8 cellular contexts compared by ENCODE assay signal in the genomic region with DNA sequence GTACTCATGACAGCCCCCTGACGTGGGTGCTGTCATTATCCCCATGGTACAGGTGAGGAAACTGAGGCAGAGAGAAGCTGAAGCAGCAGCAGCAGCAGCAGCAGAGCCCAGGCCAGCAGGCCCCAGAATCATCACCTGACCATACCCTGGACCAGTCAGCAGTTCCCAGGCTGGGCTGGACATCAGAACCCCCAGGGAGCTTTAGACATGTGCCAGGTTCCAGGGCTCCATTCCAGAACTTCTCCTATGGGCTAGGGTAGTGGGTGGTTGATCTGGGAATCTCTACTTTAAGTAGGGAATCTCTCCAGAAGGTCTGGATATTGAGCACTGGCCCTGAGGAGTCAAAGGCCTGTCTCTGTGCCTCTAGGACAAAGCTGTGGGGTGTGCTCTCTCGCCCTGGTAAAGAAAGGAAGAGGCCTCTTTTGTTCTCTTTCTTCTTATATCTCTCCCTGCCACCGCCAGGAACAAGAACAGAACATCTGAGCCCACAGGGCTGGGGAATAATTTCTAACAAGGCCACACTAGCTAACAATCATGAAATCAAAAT. TPM values are rescaled to one million over a fixed set of nuclear protein-coding genes. Genes with fewer than 3 reads are reported as not detected.
A peak's percentile ranks its signal among the peaks of the same experiment; 100 is the strongest.
DNase-seq lines count a peak whose midpoint lies in the region; ATAC-seq, FAIRE-seq and TF ChIP-seq lines count a peak whose summit lies in the region.

No MANE protein-coding gene starts in this region.

- H3K4me3 Mint-ChIP-seq in astrocyte (ENCODE audit: unreplicated experiment) = no peak overlapping the region
- H3K4me3 Mint-ChIP-seq in stimulated activated effector memory CD8-positive, alpha-beta T cell treated with anti-CD3 and anti-CD28 coated beads, Interleukin-12 subunit alpha, Interleukin-12 subunit beta, amount 100 ng/mL, for 72 hours = peak overlapping the region; percentile 25

- no peaks in the 10 kb centered on the region for H3K9me2 ChIP-seq in HCT116 (ENCODE audit: insufficient read depth)

- DNase-seq in HCT116 (ENCODE audit: low read depth, low spot score) (no peak), astrocyte (ENCODE audit: low read depth) (no peak), iris pigment epithelial cell (ENCODE audit: low read depth) (peak; percentile 41), NK-92 (lab: John Stamatoyannopoulos, UW; ENCODE audit: unreplicated experiment) (no peak), AML-193 (lab: John Stamatoyannopoulos, UW) (no peak), NOMO-1 treated with DMSO at 0.1 percent for 48 hours (lab: John Stamatoyannopoulos, UW; ENCODE audit: unreplicated experiment) (no peak)
- no peak for DNase-seq in stimulated activated effector memory CD8-positive, alpha-beta T cell treated with anti-CD3 and anti-CD28 coated beads, Interleukin-12 subunit alpha, Interleukin-12 subunit beta, amount 100 ng/mL, for 72 hours (ENCODE audit: low spot score in 2 of 2)

- POLR2A ChIA-PET in HCT116 (lab: Charles Lee) = interaction anchor here (1.2 to 2.2 kb wide), 3 partner anchors 8 to 11 kb away, joined by 4 to 8 read pairs (median 6); no protein-coding TSS in a partner anchor

- H3K4me1 ChIP-seq in HCT116 (ENCODE audit: control insufficient read depth in 1 of 2, insufficient read depth in 2 of 2, low read length in 2 of 2) (peaks cover 22 to 28% of the 10 kb centered on the region in 2 experiments), astrocyte (ENCODE audit: insufficient read depth, low read length) (peaks cover 15% of the 10 kb centered on the region)

- BruUV-seq in HCT116 (replicated peaks; lab: Mats Ljungman, UMichigan) = TSS peak; percentile 31

- H3K9me3 ChIP-seq in HCT116 (ENCODE audit: control insufficient read depth in 1 of 2, insufficient read depth in 1 of 2, low read depth in 1 of 2, low read length in 2 of 2) (no peaks in the 10 kb centered on the region), astrocyte (ENCODE audit: insufficient read depth, low read depth, low read length) (no peaks in the 10 kb centered on the region)

- ATAC-seq in HCT116 (peak; percentile 58), GM21423 (IDR thresholded peaks at IDR 0.05; ENCODE audit: unreplicated experiment) (no peak)
- no peak for ATAC-seq in stimulated activated effector memory CD8-positive, alpha-beta T cell treated with anti-CD3 and anti-CD28 coated beads, Interleukin-12 subunit alpha, Interleukin-12 subunit beta, amount 100 ng/mL, for 72 hours

- H3K4me2 ChIP-seq in HCT116 (ENCODE audit: low read length) (peak overlapping the region; percentile 82), astrocyte (ENCODE audit: low read length) (peak overlapping the region; percentile 40)

- intact Hi-C loops in HCT116 (cut with micrococcal nuclease) = loop anchor here (10.0 kb wide), 1 partner anchor 114 kb away; a partner anchor contains a TSS

- CTCF ChIA-PET in HCT116 (lab: Charles Lee) = interaction anchor here (0.8 to 2.2 kb wide), 4 partner anchors 113 to 176 kb away, joined by 3 to 12 read pairs (median 6); no protein-coding TSS in a partner anchor

- H4K20me1 ChIP-seq in HCT116 (ENCODE audit: insufficient read depth) (no peaks in the 10 kb centered on the region), astrocyte (ENCODE audit: insufficient read depth, low read length) (peaks cover 4% of the 10 kb centered on the region)

- RAD21 ChIA-PET in HCT116 (lab: Charles Lee; ENCODE audit: low non-redundant PET in 1 of 2, low total read pairs in 2 of 2, uncharacterized antibody in 2 of 2, unreplicated experiment in 2 of 2) = interaction anchor here in 1 of 2 experiments (1.8 kb wide), 1 partner anchor 131 kb away, joined by 4 read pairs; no protein-coding TSS in a partner anchor

- H3K36me3 Mint-ChIP-seq in astrocyte (ENCODE audit: low read depth, unreplicated experiment) = peaks cover 30% of the 10 kb centered on the region
- peaks cover 31% of the 10 kb centered on the region for H3K36me3 Mint-ChIP-seq in stimulated activated effector memory CD8-positive, alpha-beta T cell treated with anti-CD3 and anti-CD28 coated beads, Interleukin-12 subunit alpha, Interleukin-12 subunit beta, amount 100 ng/mL, for 72 hours

- H3K27ac ChIP-seq in HCT116 (ENCODE audit: low read depth, low read length) = peak overlapping the region; percentile 58
- H3K27ac ChIP-seq in astrocyte (ENCODE audit: low read depth, low read length) = peak overlapping the region; percentile 73

- TF ChIP-seq POLR2A in HCT116 (IDR thresholded peaks at IDR 0.05; ENCODE audit: borderline replicate concordance, extremely low read depth, insufficient read depth, insufficient read length) = no peak

- H3K27me3 Mint-ChIP-seq in astrocyte (ENCODE audit: low read depth, unreplicated experiment) = no peaks in the 10 kb centered on the region

- H3K27ac Mint-ChIP-seq in astrocyte (ENCODE audit: unreplicated experiment) = peak overlapping the region; percentile 14
- peak overlapping the region; percentile 87 for H3K27ac Mint-ChIP-seq in stimulated activated effector memory CD8-positive, alpha-beta T cell treated with anti-CD3 and anti-CD28 coated beads, Interleukin-12 subunit alpha, Interleukin-12 subunit beta, amount 100 ng/mL, for 72 hours

- H3K9ac ChIP-seq in HCT116 (ENCODE audit: low read length) = peak overlapping the region; percentile 46
- H3K9ac ChIP-seq in astrocyte (ENCODE audit: low read length) = peak overlapping the region; percentile 69

- H2AFZ ChIP-seq in HCT116 (ENCODE audit: low read depth, low read length, poor library complexity, severe bottlenecking) (no peak overlapping the region), astrocyte (ENCODE audit: low read depth, low read length) (no peak overlapping the region)

- TF ChIP-seq CTCF in HCT116 (IDR thresholded peaks at IDR 0.05 in 2 of 3, conservative IDR thresholded peaks at IDR 0.05 in 1 of 3; ENCODE audit: borderline replicate concordance in 1 of 3, insufficient read depth in 1 of 3, low read depth in 2 of 3, low read length in 2 of 3) (no peak), astrocyte (IDR thresholded peaks at IDR 0.05; ENCODE audit: insufficient read depth, low read depth, low read length) (no peak)

- H3K36me3 ChIP-seq in HCT116 (ENCODE audit: control insufficient read depth in 1 of 2, insufficient read depth in 2 of 2, low read length in 2 of 2) (peaks cover 9 to 21% of the 10 kb centered on the region in 2 experiments; a peak in 3 of 4 replicates), astrocyte (ENCODE audit: insufficient read depth, low read length) (peaks cover 31% of the 10 kb centered on the region)

- H3K79me2 ChIP-seq in HCT116 (ENCODE audit: insufficient read depth, low read length) (no peaks in the 10 kb centered on the region), astrocyte (ENCODE audit: insufficient read depth, low read length) (peaks cover 13% of the 10 kb centered on the region)

- FAIRE-seq in astrocyte (lab: Jason Lieb, UNC) = no peak

- peaks cover 4% of the 10 kb centered on the region for H3K4me1 Mint-ChIP-seq in astrocyte (ENCODE audit: low read depth, unreplicated experiment)
- H3K4me1 Mint-ChIP-seq in stimulated activated effector memory CD8-positive, alpha-beta T cell treated with anti-CD3 and anti-CD28 coated beads, Interleukin-12 subunit alpha, Interleukin-12 subunit beta, amount 100 ng/mL, for 72 hours = peaks cover 29% of the 10 kb centered on the region

- no peak for TF ChIP-seq RAD21 in HCT116 (IDR thresholded peaks at IDR 0.05; ENCODE audit: low read depth)

- H3K4me3 ChIP-seq in HCT116 (replicated peaks in 1 of 2; ENCODE audit: low read depth in 1 of 2, low read length in 2 of 2) (peak overlapping the region; percentile 9 to 44; a peak in 2 of 4 replicates), astrocyte (ENCODE audit: insufficient read depth, low read depth, low read length) (no peak overlapping the region)

- H3K9me3 Mint-ChIP-seq in astrocyte (ENCODE audit: unreplicated experiment) = no peaks in the 10 kb centered on the region
- H3K9me3 Mint-ChIP-seq in stimulated activated effector memory CD8-positive, alpha-beta T cell treated with anti-CD3 and anti-CD28 coated beads, Interleukin-12 subunit alpha, Interleukin-12 subunit beta, amount 100 ng/mL, for 72 hours = no peaks in the 10 kb centered on the region

- H3K27me3 ChIP-seq in HCT116 (ENCODE audit: insufficient read depth, low read length) (no peaks in the 10 kb centered on the region), astrocyte (ENCODE audit: insufficient read depth, low read length) (no peaks in the 10 kb centered on the region)

TF ChIP-seq in HCT116, 20 proteins besides CTCF, POLR2A, EP300 and RAD21:
- TF ChIP-seq YY1 (IDR thresholded peaks at IDR 0.05; ENCODE audit: extremely low read depth, insufficient replicate concordance, low read depth, low read length) (no peak), EGR1 (IDR thresholded peaks at IDR 0.05; ENCODE audit: low read depth) (no peak), JUND (IDR thresholded peaks at IDR 0.05) (no peak)
- TF ChIP-seq, protein P1, sequence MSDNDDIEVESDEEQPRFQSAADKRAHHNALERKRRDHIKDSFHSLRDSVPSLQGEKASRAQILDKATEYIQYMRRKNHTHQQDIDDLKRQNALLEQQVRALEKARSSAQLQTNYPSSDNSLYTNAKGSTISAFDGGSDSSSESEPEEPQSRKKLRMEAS (IDR thresholded peaks at IDR 0.05) = no peak

RNA-seq across cellular contexts. Expression of a gene that starts 26.6 kb away (rescaled TPM):
- total RNA-seq in HCT116 (2021; ENCODE audit: unreplicated experiment) = 26.0 TPM
- 19.6 and 30.2 TPM in 2 replicates for polyA plus RNA-seq in HCT116 (2012)
- total RNA-seq in astrocyte = 12.0 and 18.2 TPM in 2 replicates

RNA-seq across cellular contexts. Expression of a gene that starts 44.4 kb away (rescaled TPM):
- 66.0 TPM for total RNA-seq in HCT116 (2021; ENCODE audit: unreplicated experiment)
- 51.2 and 55.1 TPM in 2 replicates for polyA plus RNA-seq in HCT116 (2012)
- 109 and 114 TPM in 2 replicates for total RNA-seq in astrocyte

RNA-seq across cellular contexts. Expression of a gene that starts 46.8 kb away (rescaled TPM):
- total RNA-seq in HCT116 (2021; ENCODE audit: unreplicated experiment) (36.0 TPM), astrocyte (9.7 and 10.0 TPM in 2 replicates)
- polyA plus RNA-seq in HCT116 (2012) = 24.8 and 27.6 TPM in 2 replicates
